In the genomic region with DNA sequence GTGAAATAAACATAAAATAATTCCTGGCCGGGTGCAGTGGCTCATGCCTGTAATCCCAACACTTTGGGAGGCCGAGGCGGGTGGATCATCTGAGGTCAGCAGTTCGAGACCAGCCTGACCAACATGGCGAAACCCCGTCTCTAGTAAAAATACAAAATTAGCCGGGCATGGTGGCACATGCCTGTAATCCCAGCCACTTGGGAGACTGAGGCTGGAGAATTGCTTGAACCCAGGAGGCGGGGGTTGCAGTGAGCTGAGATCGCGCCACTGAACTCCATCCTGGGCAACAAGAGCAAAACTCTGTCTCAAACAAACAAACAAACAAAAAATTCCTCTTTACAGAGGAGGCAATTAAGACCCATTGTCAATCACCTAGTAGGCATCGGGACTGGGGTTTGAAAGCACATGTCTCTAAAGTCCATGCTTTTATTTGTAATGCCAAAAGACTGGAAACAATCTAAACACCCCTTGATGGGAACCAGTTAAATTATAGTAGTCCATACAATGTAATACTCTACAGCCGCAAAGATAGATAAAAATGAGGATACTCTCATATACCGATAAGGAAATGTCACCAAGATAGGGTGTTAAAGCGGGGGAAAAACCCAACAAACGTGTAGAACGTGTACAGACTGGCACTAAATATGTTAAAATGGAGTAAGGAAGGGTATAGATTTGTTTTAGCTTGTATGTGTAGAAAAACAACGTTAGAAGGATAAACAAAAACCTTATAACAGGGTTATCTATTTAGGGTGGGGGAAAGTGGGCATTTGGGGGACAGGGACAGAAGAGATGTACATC, we compare ENCODE assay signal across 8 cellular contexts. TPM values are rescaled to one million over a fixed set of nuclear protein-coding genes. Genes with fewer than 3 reads are reported as not detected.
A peak's percentile ranks its signal among the peaks of the same experiment; 100 is the strongest.
DNase-seq lines count a peak whose midpoint lies in the region; ATAC-seq, FAIRE-seq and TF ChIP-seq lines count a peak whose summit lies in the region.
"Not testable (repeated sequence)": the region's sequence is repeated elsewhere in the genome, so short reads cannot be mapped to it uniquely, and the experiment has no call there.

No MANE protein-coding gene starts in this region.

- peak overlapping the region; percentile 20; the same call in 1 of the 3 replicates for H3K4me3 ChIP-seq in A549
- not testable (repeated sequence) for H3K4me3 ChIP-seq in HCT116 (replicated peaks in 1 of 2; ENCODE audit: low read depth in 1 of 2, low read length in 2 of 2); RWPE2 (ENCODE audit: severe bottlenecking); iPS-20b (ENCODE audit: low read length)
- H3K4me3 ChIP-seq in coronary artery = peak overlapping the region; percentile 64
- H3K4me3 ChIP-seq in stomach smooth muscle (ENCODE audit: low read length in 2 of 2) = peak overlapping the region in 1 of 2 donors; percentile 47

- H3K36me3 ChIP-seq in HCT116 (ENCODE audit: control insufficient read depth in 1 of 2, insufficient read depth in 2 of 2, low read length in 2 of 2); RWPE2 (ENCODE audit: low read depth); iPS-20b (ENCODE audit: insufficient read depth, low read depth, low read length); stomach smooth muscle (ENCODE audit: control insufficient read depth in 2 of 2, insufficient read depth in 2 of 2, low read length in 2 of 2): not testable (repeated sequence)

- peaks cover 51% of the 10 kb centered on the region for H3K36me3 Mint-ChIP-seq in activated T-helper 17 cell treated with anti-CD3 and anti-CD28 coated beads, Interleukin-2, amount 50 U/mL, for 72 hours (ENCODE audit: low read depth)
- H3K36me3 Mint-ChIP-seq in nephron progenitor cell (ENCODE audit: low read depth) = not testable (repeated sequence)

- 82% methylated on average over 17 of the region's 17 CpGs for WGBS in A549 (ENCODE audit: missing lambda C conversion rate)

- H3K27me3 ChIP-seq in HCT116 (ENCODE audit: insufficient read depth, low read length); RWPE2 (ENCODE audit: insufficient read depth, poor library complexity, severe bottlenecking); iPS-20b (ENCODE audit: insufficient read depth, low read length); stomach smooth muscle (ENCODE audit: control insufficient read depth in 1 of 2, insufficient read depth in 2 of 2, low read length in 2 of 2): not testable (repeated sequence)

- not testable (repeated sequence) for H3K79me2 ChIP-seq in HCT116 (ENCODE audit: insufficient read depth, low read length)

- not testable (repeated sequence) for DNase-seq in A549 (ENCODE audit: low read depth in 1 of 2, low spot score in 1 of 2); HCT116 (ENCODE audit: low read depth, low spot score); RWPE2 (ENCODE audit: low spot score); coronary artery (ENCODE audit: low spot score); nephron progenitor cell

- not testable (repeated sequence) for TF ChIP-seq EP300 in A549 (IDR thresholded peaks at IDR 0.05)

- intact Hi-C loops in HCT116 (cut with micrococcal nuclease) = not testable (repeated sequence)

- not testable (repeated sequence) for TF ChIP-seq POLR2A in A549 (IDR thresholded peaks at IDR 0.05; ENCODE audit: low read length); HCT116 (IDR thresholded peaks at IDR 0.05; ENCODE audit: borderline replicate concordance, extremely low read depth, insufficient read depth, insufficient read length)

- not testable (repeated sequence) for TF ChIP-seq CTCF in A549 (IDR thresholded peaks at IDR 0.05); HCT116 (IDR thresholded peaks at IDR 0.05 in 2 of 3, conservative IDR thresholded peaks at IDR 0.05 in 1 of 3; ENCODE audit: borderline replicate concordance in 1 of 3, insufficient read depth in 1 of 3, low read depth in 2 of 3, low read length in 2 of 3); RWPE2 (IDR thresholded peaks at IDR 0.05; ENCODE audit: poor library complexity, severe bottlenecking); coronary artery (IDR thresholded peaks at IDR 0.05); nephron progenitor cell (IDR thresholded peaks at IDR 0.05)

- not testable (repeated sequence) for TF ChIP-seq RAD21 in A549 (conservative IDR thresholded peaks at IDR 0.05 in 1 of 2, IDR thresholded peaks at IDR 0.05 in 1 of 2); HCT116 (IDR thresholded peaks at IDR 0.05; ENCODE audit: low read depth)

- peak overlapping the region; percentile 99 for H3K27ac Mint-ChIP-seq in activated T-helper 17 cell treated with anti-CD3 and anti-CD28 coated beads, Interleukin-2, amount 50 U/mL, for 72 hours
- peak overlapping the region; percentile 86 for H3K27ac Mint-ChIP-seq in nephron progenitor cell

- H3K27ac ChIP-seq in A549 = peak overlapping the region; percentile 90
- H3K27ac ChIP-seq in HCT116 (ENCODE audit: low read depth, low read length) = peak overlapping the region; percentile 58; the same call in 1 of the 2 replicates
- peak overlapping the region; percentile 70 for H3K27ac ChIP-seq in RWPE2 (ENCODE audit: poor library complexity, severe bottlenecking)
- peak overlapping the region; percentile 85 to 90 for H3K27ac ChIP-seq in coronary artery
- H3K27ac ChIP-seq in iPS-20b (ENCODE audit: low read length) = not testable (repeated sequence)
- H3K27ac ChIP-seq in stomach smooth muscle (ENCODE audit: low read length) = peak overlapping the region; percentile 90

- RAD21 ChIA-PET in HCT116 (lab: Charles Lee; ENCODE audit: low non-redundant PET in 1 of 2, low total read pairs in 2 of 2, uncharacterized antibody in 2 of 2, unreplicated experiment in 2 of 2) = not testable (repeated sequence)

- not testable (repeated sequence) for H3K9ac ChIP-seq in HCT116 (ENCODE audit: low read length)
- H3K9ac ChIP-seq in iPS-20b (ENCODE audit: low read depth, low read length) = peak overlapping the region; percentile 62; the same call in 1 of the 2 replicates
- H3K9ac ChIP-seq in stomach smooth muscle (ENCODE audit: low read length in 2 of 2) = peak overlapping the region; percentile 63 to 76

- H3K9me3 ChIP-seq in A549; HCT116 (ENCODE audit: control insufficient read depth in 1 of 2, insufficient read depth in 1 of 2, low read depth in 1 of 2, low read length in 2 of 2); RWPE2 (ENCODE audit: severe bottlenecking); iPS-20b (ENCODE audit: insufficient read depth, low read depth, low read length); stomach smooth muscle (ENCODE audit: control insufficient read depth in 2 of 2, low read length in 2 of 2): not testable (repeated sequence)

- CTCF ChIA-PET in A549 (lab: Yijun Ruan, JAX) = interaction anchor here (0.6 to 3.5 kb wide), 5 partner anchors 7 to 67 kb away, joined by 3 to 25 read pairs (median 5); partner anchors contain the start of gene PCBP1
- CTCF ChIA-PET in HCT116 (lab: Charles Lee) = not testable (repeated sequence)

- POLR2A ChIA-PET in A549 (lab: Yijun Ruan, JAX) = interaction anchor here (1.2 to 7.5 kb wide), 5 partner anchors 7 to 217 kb away, joined by 3 to 156 read pairs (median 8); partner anchors contain the start of genes MXD1 and PCBP1
- POLR2A ChIA-PET in HCT116 (lab: Charles Lee) = interaction anchor here (0.6 to 2.5 kb wide), 3 partner anchors 9 to 45 kb away, joined by 3 to 12 read pairs (median 3); partner anchors contain the start of gene PCBP1

- peak overlapping the region; percentile 93 for H3K4me3 Mint-ChIP-seq in activated T-helper 17 cell treated with anti-CD3 and anti-CD28 coated beads, Interleukin-2, amount 50 U/mL, for 72 hours
- peak overlapping the region; percentile 17 for H3K4me3 Mint-ChIP-seq in nephron progenitor cell

- H2AFZ ChIP-seq in HCT116 (ENCODE audit: low read depth, low read length, poor library complexity, severe bottlenecking) = peak overlapping the region; percentile 69

- H3K4me1 Mint-ChIP-seq in activated T-helper 17 cell treated with anti-CD3 and anti-CD28 coated beads, Interleukin-2, amount 50 U/mL, for 72 hours = peaks cover 47% of the 10 kb centered on the region
- peaks cover 70% of the 10 kb centered on the region for H3K4me1 Mint-ChIP-seq in nephron progenitor cell

- peak overlapping the region; percentile 68 for H3K4me2 ChIP-seq in A549
- not testable (repeated sequence) for H3K4me2 ChIP-seq in HCT116 (ENCODE audit: low read length)

- H4K20me1 ChIP-seq in HCT116 (ENCODE audit: insufficient read depth) = not testable (repeated sequence)

- H3K9me3 Mint-ChIP-seq in activated T-helper 17 cell treated with anti-CD3 and anti-CD28 coated beads, Interleukin-2, amount 50 U/mL, for 72 hours; nephron progenitor cell: not testable (repeated sequence)

- FAIRE-seq in A549 (lab: Jason Lieb, UNC) = not testable (repeated sequence)

- H3K9me2 ChIP-seq in HCT116 (ENCODE audit: insufficient read depth) = not testable (repeated sequence)

- not testable (repeated sequence) for H3K27me3 Mint-ChIP-seq in activated T-helper 17 cell treated with anti-CD3 and anti-CD28 coated beads, Interleukin-2, amount 50 U/mL, for 72 hours; nephron progenitor cell (ENCODE audit: low read depth, poor library complexity)

- not testable (repeated sequence) for BruUV-seq in HCT116 (replicated peaks; lab: Mats Ljungman, UMichigan)

- H3K4me1 ChIP-seq in A549 (peaks cover 48% of the 10 kb centered on the region), HCT116 (ENCODE audit: control insufficient read depth in 1 of 2, insufficient read depth in 2 of 2, low read length in 2 of 2) (peaks cover 50 to 52% of the 10 kb centered on the region in 2 experiments), RWPE2 (ENCODE audit: insufficient read depth, poor library complexity, severe bottlenecking) (peaks cover 27% of the 10 kb centered on the region), iPS-20b (ENCODE audit: insufficient read depth, low read length) (peaks cover 17% of the 10 kb centered on the region), stomach smooth muscle (ENCODE audit: control insufficient read depth, insufficient read depth, low read length) (peaks cover 28% of the 10 kb centered on the region)

- not testable (repeated sequence) for ATAC-seq in A549; HCT116; RWPE2 (ENCODE audit: low read depth); activated T-helper 17 cell treated with anti-CD3 and anti-CD28 coated beads, Interleukin-2, amount 50 U/mL, for 72 hours (replicated peaks)

RNA-seq across cellular contexts. Expression of gene PCBP1, which starts 44.3 kb away (rescaled TPM):
- polyA plus RNA-seq in A549 (2011; rRNA removed) = 86.8 and 134 TPM in 2 replicates
- 207 and 256 TPM in 2 replicates for polyA plus RNA-seq in A549 (2012; cell fraction: cytosol; rRNA removed)
- 280 and 285 TPM in 2 replicates for polyA plus RNA-seq in A549 (2012; cell fraction: nucleus; rRNA removed)
- polyA plus RNA-seq in A549 (2017; fragmentation: RNase III; extraction: RNeasy Plus Mini Kit Qiagen cat#74134 plus additional on column Dnase treatment) = 284 to 310 TPM (median 304 TPM) in 3 replicates
- polyA minus RNA-seq in A549 (2011; rRNA and poly(A)+ RNA removed) = 92.8 and 115 TPM in 2 replicates
- 256 TPM for total RNA-seq in HCT116 (2021; ENCODE audit: unreplicated experiment)
- polyA plus RNA-seq in HCT116 (2012) = 225 and 232 TPM in 2 replicates
- 100 to 1,000 TPM; 385 to 468 TPM for total RNA-seq in activated T-helper 17 cell treated with anti-CD3 and anti-CD28 coated beads, Interleukin-2, amount 50 U/mL, for 72 hours

RNA-seq across cellular contexts. Expression of gene C2orf42, which starts 59.3 kb away (rescaled TPM):
- polyA plus RNA-seq in A549 (2011; rRNA removed) = 10.4 and 14.8 TPM in 2 replicates
- polyA plus RNA-seq in A549 (2012; cell fraction: cytosol; rRNA removed) = 3.6 and 4.9 TPM in 2 replicates
- 5.0 and 7.0 TPM in 2 replicates for polyA plus RNA-seq in A549 (2012; cell fraction: nucleus; rRNA removed)
- polyA plus RNA-seq in A549 (2017; fragmentation: RNase III; extraction: RNeasy Plus Mini Kit Qiagen cat#74134 plus additional on column Dnase treatment) = 8.1 to 9.5 TPM (median 8.3 TPM) in 3 replicates
- 49.4 and 61.1 TPM in 2 replicates for polyA minus RNA-seq in A549 (2011; rRNA and poly(A)+ RNA removed)
- 17.4 TPM for total RNA-seq in HCT116 (2021; ENCODE audit: unreplicated experiment)
- 7.6 and 10.3 TPM in 2 replicates for polyA plus RNA-seq in HCT116 (2012)
- 10 to 100 TPM; 24.0 to 37.3 TPM for total RNA-seq in activated T-helper 17 cell treated with anti-CD3 and anti-CD28 coated beads, Interleukin-2, amount 50 U/mL, for 72 hours
